14 cellular contexts compared by ENCODE assay signal in the genomic region with DNA sequence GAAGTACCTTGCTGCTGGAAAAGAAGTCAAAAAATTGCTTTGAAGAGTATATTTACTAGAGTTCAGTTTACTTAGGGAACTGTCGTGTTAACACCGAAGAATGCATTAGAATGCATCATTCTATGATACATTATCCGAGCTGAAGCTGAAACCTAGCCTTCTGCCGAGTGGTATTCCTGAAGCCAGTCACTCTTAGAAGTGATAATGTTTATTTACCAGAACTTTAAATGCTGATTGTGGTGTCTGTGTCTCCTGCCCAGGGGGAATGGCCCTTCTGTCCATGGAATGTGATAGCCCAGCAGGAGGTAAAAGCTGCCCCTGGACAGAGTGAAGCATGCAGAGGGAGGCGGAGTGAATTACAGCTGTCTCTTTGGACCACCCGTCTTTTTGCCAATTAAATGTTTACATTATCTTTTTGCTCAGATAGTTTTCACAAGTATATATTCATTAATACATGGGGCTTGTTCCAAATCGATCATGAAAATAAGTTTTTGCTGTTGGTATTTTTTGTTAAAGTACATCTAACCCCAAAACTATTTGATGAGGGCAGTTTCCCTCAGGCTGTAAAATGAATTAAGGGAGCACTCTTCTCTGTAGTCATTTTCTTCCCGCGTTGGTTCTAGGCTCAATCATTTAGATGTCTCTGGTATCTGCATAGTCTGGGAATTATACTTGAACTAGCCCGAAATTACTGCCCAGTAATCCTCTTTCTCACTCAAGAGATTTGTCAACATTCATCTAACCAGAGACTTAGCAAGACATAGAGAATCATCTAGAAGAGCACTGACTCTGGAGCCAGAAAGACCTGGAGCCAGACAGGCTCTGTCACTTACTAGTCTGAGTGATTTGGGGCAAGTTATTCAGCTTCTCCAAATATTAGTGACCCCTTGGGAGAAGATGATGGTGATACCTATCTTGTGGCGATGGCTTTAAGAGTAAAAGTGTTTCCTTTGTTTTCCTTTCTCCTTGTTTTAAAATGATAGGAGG.
DNase-seq lines count a peak whose midpoint lies in the region; ATAC-seq and TF ChIP-seq lines count a peak whose summit lies in the region.
"Had no signal": no experiment of that assay in that cellular context is flagged by ENCODE, and none has a peak within 500 bp of the region (broad histone marks: within the 10 kb centered on the region; RNA-seq: fewer than 3 reads in every experiment).

No MANE protein-coding gene starts in this region.

- WGBS in trophoblast cell (ENCODE audit: extremely low coverage, insufficient coverage, insufficient read length): no CpG with 5 or more reads among the region's 11 CpGs

- no peak overlapping the region for H3K27ac ChIP-seq in GM23338 (ENCODE audit: low read depth)
- peak overlapping the region; percentile 77 for H3K27ac ChIP-seq in left ventricle myocardium inferior (replicated peaks)
- no peak overlapping the region for H3K27ac ChIP-seq in trophoblast cell (ENCODE audit: low read depth, low read length)
- no peak overlapping the region for H3K27ac ChIP-seq in CD4-positive, alpha-beta memory T cell (ENCODE audit: low read depth, low read length)
- H3K27ac ChIP-seq: PC-9 had no signal

- POLR2A ChIA-PET in CD4-positive, alpha-beta memory T cell (lab: Charles Lee; ENCODE audit: partially characterized antibody): no interaction called here

- peaks cover 4% of the 10 kb centered on the region; the same call in 1 of the 2 replicates for H3K27me3 ChIP-seq in GM23338 (ENCODE audit: insufficient read depth)
- no peaks in the 10 kb centered on the region for H3K27me3 ChIP-seq in left ventricle myocardium inferior (ENCODE audit: low read depth)
- H3K27me3 ChIP-seq in trophoblast cell (ENCODE audit: insufficient read depth, low read length): no peaks in the 10 kb centered on the region
- no peaks in the 10 kb centered on the region for H3K27me3 ChIP-seq in CD4-positive, alpha-beta memory T cell (ENCODE audit: insufficient read depth, low read length)

- H3K36me3 Mint-ChIP-seq in GM23338 (ENCODE audit: low read depth): no peaks in the 10 kb centered on the region
- H3K36me3 Mint-ChIP-seq in CD4-positive, alpha-beta memory T cell: peaks cover 2 to 4% of the 10 kb centered on the region in 2 donors
- H3K36me3 Mint-ChIP-seq: CD14-positive monocyte, natural killer cell had no signal

- H2BK120ac ChIP-seq in trophoblast cell (ENCODE audit: insufficient read depth, low read length, poor library complexity): no peak overlapping the region

- no peaks in the 10 kb centered on the region for H4K20me1 ChIP-seq in GM23338 (replicated peaks; ENCODE audit: insufficient read depth)

- in situ Hi-C loops in G401 (cut with HindIII; ENCODE audit: low sequenced_read_pairs): no loop called here

- ATAC-seq in GM23338: peak; percentile 91
- ATAC-seq: activated naive CD4-positive, alpha-beta T cell treated with anti-CD3 and anti-CD28 coated beads, Interleukin-2, amount 50 U/mL, for 72 hours; natural killer cell had no signal

- H4K8ac ChIP-seq in trophoblast cell (ENCODE audit: low read depth, low read length): no peak overlapping the region

- H3K9me3 ChIP-seq in left ventricle myocardium inferior (replicated peaks) (no peaks in the 10 kb centered on the region), trophoblast cell (ENCODE audit: insufficient read depth, low read depth, low read length) (no peaks in the 10 kb centered on the region)
- H3K9me3 ChIP-seq in CD4-positive, alpha-beta memory T cell (ENCODE audit: control insufficient read depth in 1 of 2, low read length in 2 of 2): no peaks in the 10 kb centered on the region

- no peak overlapping the region for H3K27ac Mint-ChIP-seq in GM23338
- H3K27ac Mint-ChIP-seq in CD4-positive, alpha-beta memory T cell: no peak overlapping the region
- H3K27ac Mint-ChIP-seq: activated naive CD4-positive, alpha-beta T cell treated with anti-CD3 and anti-CD28 coated beads, Interleukin-2, amount 50 U/mL, for 72 hours; CD14-positive monocyte; natural killer cell had no signal

- H2AK5ac ChIP-seq in trophoblast cell (ENCODE audit: low read length): no peak overlapping the region

- H3K4me3 Mint-ChIP-seq in GM23338: no peak overlapping the region
- no peak overlapping the region for H3K4me3 Mint-ChIP-seq in CD4-positive, alpha-beta memory T cell
- H3K4me3 Mint-ChIP-seq: CD14-positive monocyte, natural killer cell had no signal

- peak; percentile 81 for DNase-seq in GM23338 (ENCODE audit: low spot score)
- DNase-seq in left ventricle myocardium inferior: no peak
- peak in 1 of 2 donors; percentile 30 for DNase-seq in trophoblast cell
- DNase-seq in GDM1 (lab: John Stamatoyannopoulos, UW): no peak
- DNase-seq in NAMALWA (ENCODE audit: low spot score): no peak
- DNase-seq in CD4-positive, alpha-beta memory T cell: no peak
- DNase-seq in G401 (ENCODE audit: low spot score): no peak
- DNase-seq: natural killer cell, NCI-H2029 treated with DMSO at 0.1 percent for 48 hours, PC-9, T1000 had no signal

- no peaks in the 10 kb centered on the region for H3K79me1 ChIP-seq in trophoblast cell (ENCODE audit: low read length)

- H3K4ac ChIP-seq in trophoblast cell (ENCODE audit: low read depth, low read length): no peak overlapping the region

- H3K14ac ChIP-seq in trophoblast cell (ENCODE audit: low read length): no peak overlapping the region

- peak overlapping the region; percentile 52 for H3K4me2 ChIP-seq in GM23338
- peak overlapping the region; percentile 39 for H3K4me2 ChIP-seq in trophoblast cell (ENCODE audit: low read length)
- H3K4me2 ChIP-seq: PC-9 had no signal

- H4K91ac ChIP-seq in trophoblast cell (ENCODE audit: low read depth, low read length): no peak overlapping the region

- H3K4me1 Mint-ChIP-seq in GM23338: peaks cover 12% of the 10 kb centered on the region
- H3K4me1 Mint-ChIP-seq in CD4-positive, alpha-beta memory T cell: peaks cover 0 to 4% (median 0%) of the 10 kb centered on the region in 4 donors

- H2BK5ac ChIP-seq in trophoblast cell (ENCODE audit: low read depth, low read length, poor library complexity): no peak overlapping the region

- H3F3A ChIP-seq in GM23338 (replicated peaks; ENCODE audit: low read depth): no peaks in the 10 kb centered on the region

- H2BK12ac ChIP-seq in trophoblast cell (ENCODE audit: low read length): no peak overlapping the region

- no peak overlapping the region for H4K12ac ChIP-seq in trophoblast cell (ENCODE audit: low read depth, low read length)

- H3K27me3 Mint-ChIP-seq in GM23338 (ENCODE audit: insufficient read depth, low read depth, poor library complexity): no peaks in the 10 kb centered on the region
- H3K27me3 Mint-ChIP-seq in CD4-positive, alpha-beta memory T cell: no peaks in the 10 kb centered on the region

- intact Hi-C loops in left ventricle myocardium inferior (cut with micrococcal nuclease): no loop called here
- intact Hi-C loops in CD4-positive, alpha-beta memory T cell (cut with micrococcal nuclease): no loop called here

- peaks cover 19% of the 10 kb centered on the region for H3K4me1 ChIP-seq in GM23338 (ENCODE audit: insufficient read depth)
- peaks cover 85% of the 10 kb centered on the region for H3K4me1 ChIP-seq in left ventricle myocardium inferior
- H3K4me1 ChIP-seq in trophoblast cell (ENCODE audit: control insufficient read depth in 1 of 2, insufficient read depth in 2 of 2, low read length in 2 of 2): peaks cover 0 to 4% of the 10 kb centered on the region in 2 experiments
- no peaks in the 10 kb centered on the region for H3K4me1 ChIP-seq in CD4-positive, alpha-beta memory T cell (ENCODE audit: insufficient read depth, low read length)

- peaks cover 4% of the 10 kb centered on the region for H3K9me2 ChIP-seq in GM23338 (ENCODE audit: insufficient read depth)

- CTCF ChIA-PET in CD4-positive, alpha-beta memory T cell (lab: Charles Lee; ENCODE audit: partially characterized antibody): no interaction called here

- H3K36me3 ChIP-seq in GM23338 (ENCODE audit: insufficient read depth) (no peaks in the 10 kb centered on the region), left ventricle myocardium inferior (no peaks in the 10 kb centered on the region), trophoblast cell (ENCODE audit: control insufficient read depth in 1 of 2, insufficient read depth in 2 of 2, low read length in 2 of 2) (no peaks in the 10 kb centered on the region)
- H3K36me3 ChIP-seq in CD4-positive, alpha-beta memory T cell (ENCODE audit: insufficient read depth, low read length): no peaks in the 10 kb centered on the region

- H3K79me2 ChIP-seq in GM23338 (replicated peaks; ENCODE audit: insufficient read depth) (no peaks in the 10 kb centered on the region), trophoblast cell (ENCODE audit: control insufficient read depth, insufficient read depth, low read length, poor library complexity) (no peaks in the 10 kb centered on the region)

- no peaks in the 10 kb centered on the region for H3K9me3 Mint-ChIP-seq in GM23338
- peaks cover 0 to 3% (median 0%) of the 10 kb centered on the region in 8 donors for H3K9me3 Mint-ChIP-seq in CD4-positive, alpha-beta memory T cell
- H3K9me3 Mint-ChIP-seq: natural killer cell had no signal

- no peak overlapping the region for H2AFZ ChIP-seq in GM23338
- no peak overlapping the region for H2AFZ ChIP-seq in trophoblast cell (ENCODE audit: insufficient read depth, low read length, poor library complexity)
- H2AFZ ChIP-seq: PC-9 had no signal

- no peak overlapping the region for H3K9ac ChIP-seq in trophoblast cell (ENCODE audit: low read length)

- no peak overlapping the region for H3K23ac ChIP-seq in trophoblast cell (ENCODE audit: low read length)

- TF ChIP-seq CTCF in GM23338 (conservative IDR thresholded peaks at IDR 0.05; ENCODE audit: low read depth in 2 of 2): no peak
- TF ChIP-seq CTCF in left ventricle myocardium inferior (IDR thresholded peaks at IDR 0.05; ENCODE audit: borderline replicate concordance): no peak

- H3K4me3 ChIP-seq in GM23338: 0 out of 2 replicates have a peak overlapping the region, but pooled peaks have one; percentile 1
- no peak overlapping the region for H3K4me3 ChIP-seq in left ventricle myocardium inferior
- no peak overlapping the region for H3K4me3 ChIP-seq in trophoblast cell (ENCODE audit: low read depth, low read length)
- no peak overlapping the region for H3K4me3 ChIP-seq in CD4-positive, alpha-beta memory T cell (ENCODE audit: low read length in 2 of 2)
- H3K4me3 ChIP-seq: PC-9 had no signal

- H3K18ac ChIP-seq in trophoblast cell (ENCODE audit: low read length): no peak overlapping the region

TF ChIP-seq in PFSK-1, 5 proteins besides CTCF, POLR2A, EP300 and RAD21:
- TF ChIP-seq SIN3A (IDR thresholded peaks at IDR 0.05; ENCODE audit: borderline replicate concordance, insufficient read depth, low read length) (no peak), FOXP2 (optimal IDR thresholded peaks at IDR 0.05; ENCODE audit: borderline replicate concordance, extremely low read depth, extremely low read length, insufficient read depth) (peak; percentile 24)
